In the genomic region with DNA sequence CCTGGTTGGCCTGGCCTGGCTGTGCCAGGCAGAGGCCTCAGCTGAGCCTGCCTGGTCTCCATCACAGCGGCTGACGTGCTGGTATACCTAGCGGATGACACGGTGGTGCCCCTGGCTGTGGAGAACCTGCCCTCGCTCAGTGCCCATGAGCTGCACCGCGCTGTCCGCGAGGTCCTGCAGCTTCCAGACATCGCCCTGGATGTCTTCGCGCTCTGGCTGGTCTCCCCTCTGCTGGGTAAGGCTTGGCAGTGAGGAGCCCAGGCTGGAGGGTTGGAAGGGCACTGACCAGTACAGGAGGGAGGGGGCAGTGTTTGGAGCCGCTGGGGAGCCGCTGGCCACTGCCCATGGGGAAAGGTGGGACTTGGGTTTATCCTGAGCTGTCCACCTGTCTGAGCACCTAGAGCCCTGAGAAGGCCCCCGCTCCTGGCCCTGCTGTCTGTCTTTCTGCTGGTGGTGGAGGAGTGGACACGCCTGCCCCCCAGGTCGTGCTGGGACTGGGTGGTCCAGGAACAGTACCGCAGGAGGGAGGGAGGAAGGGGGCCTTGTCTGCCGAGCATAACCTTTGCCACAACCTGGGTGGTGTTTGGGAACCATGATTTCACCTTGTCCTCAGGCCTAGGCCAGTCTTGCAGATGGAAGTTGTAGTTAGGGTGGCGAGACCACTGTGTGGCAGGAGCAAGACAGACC, we compare ENCODE assay signal across 8 cellular contexts. TPM values are rescaled to one million over a fixed set of nuclear protein-coding genes. Genes with fewer than 3 reads are reported as not detected.
DNase-seq lines count a peak whose midpoint lies in the region; ATAC-seq and TF ChIP-seq lines count a peak whose summit lies in the region.

No MANE protein-coding gene starts in this region.

- TF ChIP-seq CTCF in mammary epithelial cell (conservative IDR thresholded peaks at IDR 0.05 in 1 of 2, IDR thresholded peaks at IDR 0.05 in 1 of 2; ENCODE audit: extremely low read depth in 1 of 2, insufficient read depth in 1 of 2, low read depth in 1 of 2, low read length in 2 of 2): no peak
- TF ChIP-seq CTCF in progenitor cell of endocrine pancreas (IDR thresholded peaks at IDR 0.05; ENCODE audit: unreplicated experiment): no peak

- DNase-seq in stimulated activated naive CD8-positive, alpha-beta T cell treated with anti-CD3 and anti-CD28 coated beads, Interleukin-15, Interleukin-2, amounts not matched to agents 100 U/mL and 50 U/mL, for 24 hours: no peak
- DNase-seq in mammary epithelial cell: no peak
- DNase-seq in naive thymus-derived CD4-positive, alpha-beta T cell: no peak
- DNase-seq in progenitor cell of endocrine pancreas (ENCODE audit: low spot score, unreplicated experiment): no peak
- DNase-seq in activated CD4-positive, CD25-positive, alpha-beta regulatory T cell treated with anti-CD3 and anti-CD28 coated beads, Interleukin-2, amount 50 U/mL, for 72 hours: no peak
- DNase-seq in activated CD8-positive, alpha-beta memory T cell treated with anti-CD3 and anti-CD28 coated beads for 24 hours: no peak

- intact Hi-C loops in mammary epithelial cell (cut with micrococcal nuclease): no loop called here
- intact Hi-C loops in naive thymus-derived CD4-positive, alpha-beta T cell (cut with micrococcal nuclease): no loop called here

- peaks cover 77% of the 10 kb centered on the region for H3K79me2 ChIP-seq in mammary epithelial cell (ENCODE audit: insufficient read depth, low read length)

- H3K4me2 ChIP-seq in mammary epithelial cell (ENCODE audit: insufficient read depth, low read depth, low read length): peak overlapping the region; percentile 83

- H3K36me3 ChIP-seq in mammary epithelial cell (ENCODE audit: insufficient read depth, low read length): no peaks in the 10 kb centered on the region
- peaks cover 0 to 55% (median 5%) of the 10 kb centered on the region in 3 experiments for H3K36me3 ChIP-seq in naive thymus-derived CD4-positive, alpha-beta T cell (ENCODE audit: control insufficient read depth in 2 of 3, insufficient read depth in 3 of 3, low read length in 3 of 3)

- WGBS in mammary epithelial cell (ENCODE audit: low coverage, missing lambda C conversion rate): 57% methylated on average over 20 of the region's 20 CpGs

- ATAC-seq in stimulated activated naive CD8-positive, alpha-beta T cell treated with anti-CD3 and anti-CD28 coated beads, Interleukin-15, Interleukin-2, amounts not matched to agents 100 U/mL and 50 U/mL, for 24 hours: no peak
- ATAC-seq in naive thymus-derived CD4-positive, alpha-beta T cell: no peak
- ATAC-seq in GM18517 (IDR thresholded peaks at IDR 0.05; ENCODE audit: unreplicated experiment): no peak

- H3K9me3 Mint-ChIP-seq in stimulated activated naive CD8-positive, alpha-beta T cell treated with anti-CD3 and anti-CD28 coated beads, Interleukin-15, Interleukin-2, amounts not matched to agents 100 ng/mL and 50 ng/mL, for 24 hours: no peaks in the 10 kb centered on the region
- H3K9me3 Mint-ChIP-seq in naive thymus-derived CD4-positive, alpha-beta T cell: no peaks in the 10 kb centered on the region
- no peaks in the 10 kb centered on the region for H3K9me3 Mint-ChIP-seq in progenitor cell of endocrine pancreas (ENCODE audit: low read depth)

- H3K27me3 ChIP-seq in mammary epithelial cell (ENCODE audit: insufficient read depth, low read length): no peaks in the 10 kb centered on the region
- H3K27me3 ChIP-seq in naive thymus-derived CD4-positive, alpha-beta T cell (ENCODE audit: control insufficient read depth in 2 of 2, insufficient read depth in 2 of 2, low read length in 2 of 2): no peaks in the 10 kb centered on the region

- POLR2A ChIA-PET in naive thymus-derived CD4-positive, alpha-beta T cell (lab: Charles Lee): interaction anchor here (1.6 to 17.2 kb wide), 3 partner anchors 18 to 114 kb away, joined by 7 to 460 read pairs (median 278); a partner anchor contains a TSS

- H3K4me1 Mint-ChIP-seq in stimulated activated naive CD8-positive, alpha-beta T cell treated with anti-CD3 and anti-CD28 coated beads, Interleukin-15, Interleukin-2, amounts not matched to agents 100 ng/mL and 50 ng/mL, for 24 hours (ENCODE audit: low read depth): peaks cover 63% of the 10 kb centered on the region
- H3K4me1 Mint-ChIP-seq in naive thymus-derived CD4-positive, alpha-beta T cell: peaks cover 39 to 61% (median 47%) of the 10 kb centered on the region in 7 donors
- peaks cover 5% of the 10 kb centered on the region for H3K4me1 Mint-ChIP-seq in progenitor cell of endocrine pancreas (ENCODE audit: low read depth)

- H3K27ac Mint-ChIP-seq in stimulated activated naive CD8-positive, alpha-beta T cell treated with anti-CD3 and anti-CD28 coated beads, Interleukin-15, Interleukin-2, amounts not matched to agents 100 ng/mL and 50 ng/mL, for 24 hours: peak overlapping the region; percentile 16
- peak overlapping the region in 6 of 9 donors; percentile 41 to 81 (median 66) for H3K27ac Mint-ChIP-seq in naive thymus-derived CD4-positive, alpha-beta T cell
- H3K27ac Mint-ChIP-seq in progenitor cell of endocrine pancreas: no peak overlapping the region

- no TSS peak for BruUV-seq in mammary epithelial cell (replicated peaks; lab: Mats Ljungman, UMichigan)

- peaks cover 11% of the 10 kb centered on the region for H3K36me3 Mint-ChIP-seq in stimulated activated naive CD8-positive, alpha-beta T cell treated with anti-CD3 and anti-CD28 coated beads, Interleukin-15, Interleukin-2, amounts not matched to agents 100 ng/mL and 50 ng/mL, for 24 hours (ENCODE audit: low read depth)
- H3K36me3 Mint-ChIP-seq in naive thymus-derived CD4-positive, alpha-beta T cell: peaks cover 0 to 8% (median 0%) of the 10 kb centered on the region in 5 donors
- H3K36me3 Mint-ChIP-seq in progenitor cell of endocrine pancreas (ENCODE audit: insufficient read depth): no peaks in the 10 kb centered on the region

- H3K27ac ChIP-seq in mammary epithelial cell (ENCODE audit: insufficient read depth, low read depth, low read length): no peak overlapping the region
- no peak overlapping the region for H3K27ac ChIP-seq in naive thymus-derived CD4-positive, alpha-beta T cell (ENCODE audit: low read depth, low read length)

- dilution Hi-C loops in mammary epithelial cell (cut with HindIII; ENCODE audit: low sequenced_read_pairs): no loop called here

- CTCF ChIA-PET in mammary epithelial cell (lab: Charles Lee; ENCODE audit: low non-redundant PET): no interaction called here
- CTCF ChIA-PET in naive thymus-derived CD4-positive, alpha-beta T cell (lab: Charles Lee): interaction anchor here (1.0 kb wide), 1 partner anchor 13 kb away, joined by 3 read pairs; no protein-coding TSS in a partner anchor

- no peak overlapping the region for H3K9ac ChIP-seq in mammary epithelial cell (ENCODE audit: insufficient read depth, low read length)

- H2AFZ ChIP-seq in mammary epithelial cell (ENCODE audit: low read depth, low read length): no peak overlapping the region

- no peaks in the 10 kb centered on the region for H3K9me3 ChIP-seq in mammary epithelial cell (replicated peaks; ENCODE audit: insufficient read depth, low read length)
- H3K9me3 ChIP-seq in naive thymus-derived CD4-positive, alpha-beta T cell (ENCODE audit: control insufficient read depth in 2 of 3, low read length in 3 of 3): no peaks in the 10 kb centered on the region

- in situ Hi-C loops in mammary epithelial cell (cut with MboI; ENCODE audit: low sequenced_read_pairs in 2 of 2): no loop called here

- H3K4me3 Mint-ChIP-seq in stimulated activated naive CD8-positive, alpha-beta T cell treated with anti-CD3 and anti-CD28 coated beads, Interleukin-15, Interleukin-2, amounts not matched to agents 100 ng/mL and 50 ng/mL, for 24 hours: peak overlapping the region; percentile 91
- H3K4me3 Mint-ChIP-seq in naive thymus-derived CD4-positive, alpha-beta T cell: peak overlapping the region in 8 of 10 donors; percentile 20 to 94 (median 76)
- no peak overlapping the region for H3K4me3 Mint-ChIP-seq in progenitor cell of endocrine pancreas (ENCODE audit: low read depth)

- peaks cover 1% of the 10 kb centered on the region for H4K20me1 ChIP-seq in mammary epithelial cell (ENCODE audit: insufficient read depth, low read length)

- H3K4me1 ChIP-seq in mammary epithelial cell (ENCODE audit: insufficient read depth, low read length): peaks cover 56% of the 10 kb centered on the region
- peaks cover 46 to 50% of the 10 kb centered on the region in 2 donors for H3K4me1 ChIP-seq in naive thymus-derived CD4-positive, alpha-beta T cell (ENCODE audit: control insufficient read depth in 2 of 2, insufficient read depth in 2 of 2, low read length in 2 of 2)

- peak overlapping the region in 2 of 3 experiments; percentile 15 to 32 for H3K4me3 ChIP-seq in mammary epithelial cell (replicated peaks in 1 of 3; ENCODE audit: insufficient read depth in 1 of 3, low read depth in 2 of 3, low read length in 3 of 3)
- H3K4me3 ChIP-seq in naive thymus-derived CD4-positive, alpha-beta T cell (ENCODE audit: low read length): no peak overlapping the region

- H3K27me3 Mint-ChIP-seq in stimulated activated naive CD8-positive, alpha-beta T cell treated with anti-CD3 and anti-CD28 coated beads, Interleukin-15, Interleukin-2, amounts not matched to agents 100 ng/mL and 50 ng/mL, for 24 hours: no peaks in the 10 kb centered on the region
- no peaks in the 10 kb centered on the region for H3K27me3 Mint-ChIP-seq in naive thymus-derived CD4-positive, alpha-beta T cell
- H3K27me3 Mint-ChIP-seq in progenitor cell of endocrine pancreas: no peaks in the 10 kb centered on the region

RNA-seq across cellular contexts. Expression of a gene that starts 3.0 kb away (rescaled TPM):
- 10 to 100 TPM; 43.4 to 74.8 TPM for total RNA-seq in mammary epithelial cell
- polyA plus RNA-seq in mammary epithelial cell: 34.0 TPM
- polyA minus RNA-seq in mammary epithelial cell: 43.2 TPM
- 10 to 100 TPM; 28.9 to 66.8 (median 44.7) TPM for total RNA-seq in naive thymus-derived CD4-positive, alpha-beta T cell
- 10 to 100 TPM; 39.3 to 55.8 TPM for polyA plus RNA-seq in naive thymus-derived CD4-positive, alpha-beta T cell
- 27.3 and 27.5 TPM in 2 replicates for total RNA-seq in progenitor cell of endocrine pancreas

RNA-seq across cellular contexts. Expression of a gene that starts 7.0 kb away (rescaled TPM):
- total RNA-seq in mammary epithelial cell: 1 to 10 TPM in 1 of 2 donors, under 1 TPM in 1; 0.50 to 2.4 TPM
- polyA plus RNA-seq in mammary epithelial cell: 0.28 TPM
- 2.0 TPM for polyA minus RNA-seq in mammary epithelial cell
- 10 to 100 TPM; 20.2 to 90.6 (median 34.1) TPM for total RNA-seq in naive thymus-derived CD4-positive, alpha-beta T cell
- 10 to 100 TPM; 12.3 to 21.3 TPM for polyA plus RNA-seq in naive thymus-derived CD4-positive, alpha-beta T cell
- total RNA-seq in progenitor cell of endocrine pancreas: 4.0 and 5.3 TPM in 2 replicates

RNA-seq across cellular contexts. Expression of a gene that starts 33.2 kb away (rescaled TPM):
- 100 to 1,000 TPM; 364 to 775 TPM for total RNA-seq in mammary epithelial cell
- polyA plus RNA-seq in mammary epithelial cell: 20.1 TPM
- 98.8 TPM for polyA minus RNA-seq in mammary epithelial cell
- 1,000 to 10,000 TPM in 1 of 5 experiments, 100 to 1,000 TPM in 4; 358 to 1,454 (median 414) TPM for total RNA-seq in naive thymus-derived CD4-positive, alpha-beta T cell
- 1 to 10 TPM; 2.5 to 2.6 TPM for polyA plus RNA-seq in naive thymus-derived CD4-positive, alpha-beta T cell
- 78.8 and 99.9 TPM in 2 replicates for total RNA-seq in progenitor cell of endocrine pancreas

RNA-seq across cellular contexts. Expression of a gene that starts 34.9 kb away (rescaled TPM):
- total RNA-seq in mammary epithelial cell (not detected), progenitor cell of endocrine pancreas (3.0 and 3.8 TPM in 2 replicates)
- polyA plus RNA-seq in mammary epithelial cell: 0.03 TPM
- not detected for polyA minus RNA-seq in mammary epithelial cell
- total RNA-seq in naive thymus-derived CD4-positive, alpha-beta T cell: 1 to 10 TPM in 4 of 5 experiments, under 1 TPM in 1; 0.39 to 2.0 (median 1.6) TPM
- polyA plus RNA-seq in naive thymus-derived CD4-positive, alpha-beta T cell: under 1 TPM; 0.45 to 0.75 TPM

RNA-seq across cellular contexts. Expression of a gene that starts 55.8 kb away (rescaled TPM):
- total RNA-seq in mammary epithelial cell (10 to 100 TPM; 31.0 to 54.6 TPM), progenitor cell of endocrine pancreas (81.9 and 96.5 TPM in 2 replicates)
- polyA plus RNA-seq in mammary epithelial cell: 32.7 TPM
- polyA minus RNA-seq in mammary epithelial cell: 80.0 TPM
- total RNA-seq in naive thymus-derived CD4-positive, alpha-beta T cell: 10 to 100 TPM; 45.3 to 99.3 (median 88.1) TPM
- polyA plus RNA-seq in naive thymus-derived CD4-positive, alpha-beta T cell: 10 to 100 TPM; 52.4 to 70.6 TPM
